ENCODE assay signal across 28 cellular contexts in genomic region chr22:26374645-26375044, GRCh38.
"Had no signal": no experiment of that assay in that cellular context is flagged by ENCODE, and none has a peak within 500 bp of the region (broad histone marks: within the 10 kb centered on the region; RNA-seq: fewer than 3 reads in every experiment).

No MANE protein-coding gene starts in this region.

- H3K27ac Mint-ChIP-seq: activated CD4-positive, alpha-beta memory T cell treated with anti-CD3 and anti-CD28 coated beads, Interleukin-2, amount 10 ng/mL, durations not matched to agents 7 days and 5 days; activated CD4-positive, alpha-beta T cell treated with anti-CD3 and anti-CD28 coated beads, Interleukin-2, amount 10 ng/mL, durations not matched to agents 7 days and 5 days; activated naive CD4-positive, alpha-beta T cell treated with anti-CD3 and anti-CD28 coated beads, Interleukin-2, amount 50 U/mL, for 24 hours; activated naive CD8-positive, alpha-beta T cell treated with anti-CD3 and anti-CD28 coated beads, Interleukin-2, amount 50 U/mL, for 24 hours; activated T-helper 17 cell treated with anti-CD3 and anti-CD28 coated beads, Interleukin-2, amount 50 U/mL, for 72 hours; dendritic cell treated with granulocyte-macrophage colony-stimulating factor and Interleukin-4, amounts not matched to agents 40 ng/mL and 50 ng/mL, for 4 days; stimulated activated effector memory CD8-positive, alpha-beta T cell treated with anti-CD3 and anti-CD28 coated beads, Interleukin-12 subunit alpha, Interleukin-12 subunit beta, amount 100 ng/mL, for 72 hours; stimulated activated naive CD8-positive, alpha-beta T cell treated with anti-CD3 and anti-CD28 coated beads, Interleukin-15, Interleukin-2, amounts not matched to agents 100 ng/mL and 50 ng/mL, for 24 hours; T-helper 1 cell treated with Interleukin-12 subunit alpha and Interleukin-12 subunit beta and Interleukin-4 antibody, amounts not matched to agents 30 μg/mL and 1 μg/mL, for 36 hours; type B pancreatic cell had no signal

- H3K4me3 Mint-ChIP-seq: activated CD4-positive, alpha-beta memory T cell treated with anti-CD3 and anti-CD28 coated beads, Interleukin-2, amount 10 ng/mL, durations not matched to agents 7 days and 5 days; activated CD4-positive, alpha-beta T cell treated with anti-CD3 and anti-CD28 coated beads, Interleukin-2, amount 10 ng/mL, durations not matched to agents 7 days and 5 days; activated naive CD4-positive, alpha-beta T cell treated with anti-CD3 and anti-CD28 coated beads, Interleukin-2, amount 50 U/mL, for 24 hours; activated naive CD8-positive, alpha-beta T cell treated with anti-CD3 and anti-CD28 coated beads, Interleukin-2, amount 50 U/mL, for 24 hours; activated T-cell treated with anti-CD3 and anti-CD28 coated beads, Interleukin-2, amount 50 U/mL, for 4 hours; activated T-helper 17 cell treated with anti-CD3 and anti-CD28 coated beads, Interleukin-2, amount 50 U/mL, for 72 hours; central memory CD8-positive, alpha-beta T cell; dendritic cell treated with granulocyte-macrophage colony-stimulating factor and Interleukin-4, amounts not matched to agents 40 ng/mL and 50 ng/mL, for 4 days; naive B cell; stimulated activated effector memory CD8-positive, alpha-beta T cell treated with anti-CD3 and anti-CD28 coated beads, Interleukin-12 subunit alpha, Interleukin-12 subunit beta, amount 100 ng/mL, for 72 hours; stimulated activated naive CD8-positive, alpha-beta T cell treated with anti-CD3 and anti-CD28 coated beads, Interleukin-15, Interleukin-2, amounts not matched to agents 100 ng/mL and 50 ng/mL, for 24 hours; T-helper 1 cell treated with Interleukin-12 subunit alpha and Interleukin-12 subunit beta and Interleukin-4 antibody, amounts not matched to agents 30 μg/mL and 1 μg/mL, for 36 hours; type B pancreatic cell had no signal

- H3K36me3 Mint-ChIP-seq: activated naive CD4-positive, alpha-beta T cell treated with anti-CD3 and anti-CD28 coated beads, Interleukin-2, amount 50 U/mL, for 24 hours; stimulated activated effector memory CD8-positive, alpha-beta T cell treated with anti-CD3 and anti-CD28 coated beads, Interleukin-12 subunit alpha, Interleukin-12 subunit beta, amount 100 ng/mL, for 72 hours; type B pancreatic cell had no signal

- DNase-seq: activated CD4-positive, alpha-beta memory T cell treated with anti-CD3 and anti-CD28 coated beads, Interleukin-2, amount 10 ng/mL, durations not matched to agents 7 days and 5 days; activated CD4-positive, alpha-beta T cell treated with anti-CD3 and anti-CD28 coated beads for 1 hour; activated CD4-positive, alpha-beta T cell treated with anti-CD3 and anti-CD28 coated beads, Interleukin-2, amount 10 ng/mL, durations not matched to agents 7 days and 5 days; activated naive CD8-positive, alpha-beta T cell treated with anti-CD3 and anti-CD28 coated beads, Interleukin-2, amount 50 U/mL, for 24 hours; activated T-cell treated with anti-CD3 and anti-CD28 coated beads, Interleukin-2, amount 50 U/mL, for 4 hours; amygdala; effector CD4-positive, alpha-beta T cell; esophagus squamous epithelium; foreskin melanocyte; hippocampal formation; left cardiac atrium; mammary epithelial cell; naive B cell; posterior cingulate gyrus; right lobe of liver; small intestine; stimulated activated CD4-positive, alpha-beta T cell treated with anti-CD3 and anti-CD28 coated beads, Interleukin-4, amount 100 ng/mL, for 24 hours; T-helper 9 cell; WERI-Rb-1 had no signal

- ATAC-seq: activated naive CD8-positive, alpha-beta T cell treated with anti-CD3 and anti-CD28 coated beads, Interleukin-2, amount 50 U/mL, for 24 hours; activated T-cell treated with anti-CD3 and anti-CD28 coated beads, Interleukin-2, amount 50 U/mL, for 4 hours; activated T-helper 17 cell treated with anti-CD3 and anti-CD28 coated beads, Interleukin-2, amount 50 U/mL, for 72 hours; left cardiac atrium; right lobe of liver; stimulated activated effector memory CD8-positive, alpha-beta T cell treated with anti-CD3 and anti-CD28 coated beads, Interleukin-12 subunit alpha, Interleukin-12 subunit beta, amount 100 ng/mL, for 72 hours had no signal

- H3K9me3 Mint-ChIP-seq: activated CD4-positive, alpha-beta memory T cell treated with anti-CD3 and anti-CD28 coated beads, Interleukin-2, amount 10 ng/mL, durations not matched to agents 7 days and 5 days; activated naive CD4-positive, alpha-beta T cell treated with anti-CD3 and anti-CD28 coated beads, Interleukin-2, amount 50 U/mL, for 24 hours; activated naive CD8-positive, alpha-beta T cell treated with anti-CD3 and anti-CD28 coated beads, Interleukin-2, amount 50 U/mL, for 24 hours; activated T-helper 17 cell treated with anti-CD3 and anti-CD28 coated beads, Interleukin-2, amount 50 U/mL, for 72 hours; central memory CD8-positive, alpha-beta T cell; dendritic cell treated with granulocyte-macrophage colony-stimulating factor and Interleukin-4, amounts not matched to agents 40 ng/mL and 50 ng/mL, for 4 days; stimulated activated effector memory CD8-positive, alpha-beta T cell treated with anti-CD3 and anti-CD28 coated beads, Interleukin-12 subunit alpha, Interleukin-12 subunit beta, amount 100 ng/mL, for 72 hours had no signal

- FAIRE-seq: keratinocyte, small intestine had no signal
